1 cellular context compared by ENCODE assay signal in genomic region chr2:28397043-28397381, GRCh38.
TF ChIP-seq lines count a peak whose summit lies in the region.

No MANE protein-coding gene starts in this region.

TF ChIP-seq in liver, 16 proteins besides CTCF, POLR2A, EP300 and RAD21:
- TF ChIP-seq REST (IDR thresholded peaks at IDR 0.05), result no peak
- TF ChIP-seq ZBTB33 (IDR thresholded peaks at IDR 0.05), result no peak
- TF ChIP-seq JUND (IDR thresholded peaks at IDR 0.05), result no peak
- no peak for TF ChIP-seq GABPA (IDR thresholded peaks at IDR 0.05 in 1 of 2, conservative IDR thresholded peaks at IDR 0.05 in 1 of 2)
- no peak for TF ChIP-seq NR2F2 (IDR thresholded peaks at IDR 0.05)
- TF ChIP-seq, protein P1, sequence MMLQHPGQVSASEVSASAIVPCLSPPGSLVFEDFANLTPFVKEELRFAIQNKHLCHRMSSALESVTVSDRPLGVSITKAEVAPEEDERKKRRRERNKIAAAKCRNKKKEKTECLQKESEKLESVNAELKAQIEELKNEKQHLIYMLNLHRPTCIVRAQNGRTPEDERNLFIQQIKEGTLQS (IDR thresholded peaks at IDR 0.05), result no peak
- TF ChIP-seq YY1 (IDR thresholded peaks at IDR 0.05), result no peak
- TF ChIP-seq, protein P2, sequence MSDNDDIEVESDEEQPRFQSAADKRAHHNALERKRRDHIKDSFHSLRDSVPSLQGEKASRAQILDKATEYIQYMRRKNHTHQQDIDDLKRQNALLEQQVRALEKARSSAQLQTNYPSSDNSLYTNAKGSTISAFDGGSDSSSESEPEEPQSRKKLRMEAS (IDR thresholded peaks at IDR 0.05), result no peak
- TF ChIP-seq FOXA1 (IDR thresholded peaks at IDR 0.05), result no peak
- TF ChIP-seq HNF4G (IDR thresholded peaks at IDR 0.05), result no peak
- no peak for TF ChIP-seq HNF4A (conservative IDR thresholded peaks at IDR 0.05)
